3 cellular contexts compared by ENCODE assay signal in the genomic region with DNA sequence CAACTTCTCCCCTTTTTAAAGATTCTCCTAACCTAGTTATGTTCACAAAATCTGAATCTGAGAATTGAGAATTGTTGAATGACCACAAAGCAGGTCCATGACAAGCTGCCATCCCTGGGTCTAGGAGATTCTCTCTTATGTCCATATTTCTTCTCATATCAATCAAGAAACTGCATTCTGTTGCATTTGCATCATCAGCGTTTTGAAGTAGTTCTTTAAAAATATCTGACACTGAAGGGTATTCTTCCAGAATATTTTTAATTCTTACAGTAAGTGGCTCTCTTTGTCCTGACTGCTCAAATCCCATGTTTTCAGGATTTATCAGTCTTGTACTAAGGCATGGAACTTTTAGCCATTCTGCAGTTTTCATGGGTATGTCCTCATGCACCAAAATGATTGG.
A peak's percentile ranks its signal among the peaks of the same experiment; 100 is the strongest.
TF ChIP-seq lines count a peak whose summit lies in the region.

No MANE protein-coding gene starts in this region.

TF ChIP-seq in A549, 52 proteins besides CTCF, POLR2A, EP300 and RAD21:
- TF ChIP-seq HOXB13 (CRISPR knock-in tag; IDR thresholded peaks at IDR 0.05; ENCODE audit: low read depth), result no peak
- no peak for TF ChIP-seq NPAS2 (CRISPR knock-in tag; IDR thresholded peaks at IDR 0.05; ENCODE audit: borderline replicate concordance)
- peak; percentile 49 for TF ChIP-seq MAFK (IDR thresholded peaks at IDR 0.05; ENCODE audit: partially characterized antibody)
- TF ChIP-seq KDM1A (IDR thresholded peaks at IDR 0.05; ENCODE audit: low read depth), result no peak
- no peak for TF ChIP-seq TP53 (CRISPR knock-in tag; IDR thresholded peaks at IDR 0.05)
- no peak for TF ChIP-seq ZC3H11A (IDR thresholded peaks at IDR 0.05)
- TF ChIP-seq, protein P1, sequence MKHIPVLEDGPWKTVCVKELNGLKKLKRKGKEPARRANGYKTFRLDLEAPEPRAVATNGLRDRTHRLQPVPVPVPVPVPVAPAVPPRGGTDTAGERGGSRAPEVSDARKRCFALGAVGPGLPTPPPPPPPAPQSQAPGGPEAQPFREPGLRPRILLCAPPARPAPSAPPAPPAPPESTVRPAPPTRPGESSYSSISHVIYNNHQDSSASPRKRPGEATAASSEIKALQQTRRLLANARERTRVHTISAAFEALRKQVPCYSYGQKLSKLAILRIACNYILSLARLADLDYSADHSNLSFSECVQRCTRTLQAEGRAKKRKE (CRISPR knock-in tag; IDR thresholded peaks at IDR 0.05; ENCODE audit: low read depth), result no peak

TF ChIP-seq in IMR-90, 13 proteins besides CTCF, POLR2A, EP300 and RAD21:
- TF ChIP-seq SMC3 (IDR thresholded peaks at IDR 0.05; ENCODE audit: low read depth, low read length), result no peak
- TF ChIP-seq MAFK (IDR thresholded peaks at IDR 0.05; ENCODE audit: low read depth, low read length), result peak; percentile 63
TF ChIP-seq in IMR-90: peak in this region for 1.

TF ChIP-seq in K562, 482 proteins besides CTCF, POLR2A, EP300 and RAD21:
- TF ChIP-seq ZSCAN32 (CRISPR knock-in tag; IDR thresholded peaks at IDR 0.05) (no peak), ZNF316 (IDR thresholded peaks at IDR 0.05) (peak; percentile 26; the same call in 1 of the 2 replicates)
